In the genomic region with DNA sequence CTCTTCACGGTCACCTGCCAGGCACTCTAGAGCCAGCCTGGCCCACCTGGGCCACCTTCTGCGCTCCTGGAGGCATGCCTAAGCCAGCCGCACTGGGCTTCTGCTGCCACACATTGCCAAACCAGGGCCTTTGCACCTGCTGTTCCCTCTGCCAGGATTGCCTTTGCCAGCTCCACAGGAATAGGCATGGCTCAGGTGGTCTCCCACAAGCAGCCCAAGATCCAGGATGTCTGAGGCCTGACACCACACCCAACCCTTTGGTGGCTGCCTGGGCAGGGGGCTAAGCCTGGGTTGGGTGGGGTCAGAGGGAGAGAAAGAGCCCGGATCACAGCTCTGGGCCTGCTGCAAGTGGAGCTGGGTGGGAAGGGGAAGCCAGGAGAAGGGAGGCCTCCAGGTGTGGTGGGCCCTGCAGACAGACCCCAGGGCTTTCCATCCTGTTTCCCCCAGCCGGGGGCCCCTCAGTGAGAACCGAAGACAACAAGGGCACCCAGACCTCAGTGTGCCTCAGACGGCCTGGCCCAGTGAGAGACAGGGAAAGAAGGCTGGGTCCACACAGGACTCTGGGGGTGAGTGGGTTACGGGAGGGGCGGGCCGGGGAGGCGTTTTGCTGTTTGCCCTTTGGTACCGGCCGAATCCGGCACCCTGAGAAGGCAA, we compare ENCODE assay signal across 8 cellular contexts.
DNase-seq lines count a peak whose midpoint lies in the region; ATAC-seq lines count a peak whose summit lies in the region.

No MANE protein-coding gene starts in this region.

- H3K4me3 Mint-ChIP-seq in T-helper 1 cell treated with Interleukin-12 subunit alpha and Interleukin-12 subunit beta and Interleukin-4 antibody, amounts not matched to agents 30 μg/mL and 1 μg/mL, for 36 hours, result peak overlapping the region; percentile 74
- H3K4me3 Mint-ChIP-seq in central memory CD8-positive, alpha-beta T cell, result peak overlapping the region; percentile 81
- peak overlapping the region; percentile 59 to 81 for H3K4me3 Mint-ChIP-seq in stimulated activated naive CD8-positive, alpha-beta T cell treated with anti-CD3 and anti-CD28 coated beads, Interleukin-15, amount 100 ng/mL, for 72 hours

- H3K4me1 Mint-ChIP-seq in T-helper 1 cell treated with Interleukin-12 subunit alpha and Interleukin-12 subunit beta and Interleukin-4 antibody, amounts not matched to agents 30 μg/mL and 1 μg/mL, for 36 hours (ENCODE audit: low read depth), result peaks cover 42% of the 10 kb centered on the region
- peaks cover 73% of the 10 kb centered on the region for H3K4me1 Mint-ChIP-seq in central memory CD8-positive, alpha-beta T cell
- peaks cover 82% of the 10 kb centered on the region for H3K4me1 Mint-ChIP-seq in stimulated activated naive CD8-positive, alpha-beta T cell treated with anti-CD3 and anti-CD28 coated beads, Interleukin-15, amount 100 ng/mL, for 72 hours

- ATAC-seq in HG03342 (IDR thresholded peaks at IDR 0.05; ENCODE audit: unreplicated experiment), result peak; percentile 21
- ATAC-seq in central memory CD8-positive, alpha-beta T cell (replicated peaks; ENCODE audit: extremely low read depth, poor library complexity, severe bottlenecking), result peak; percentile 53
- ATAC-seq in stimulated activated naive CD8-positive, alpha-beta T cell treated with anti-CD3 and anti-CD28 coated beads, Interleukin-15, amount 100 ng/mL, for 72 hours, result peak; percentile 44

- peak overlapping the region; percentile 68 for H3K27ac Mint-ChIP-seq in T-helper 1 cell treated with Interleukin-12 subunit alpha and Interleukin-12 subunit beta and Interleukin-4 antibody, amounts not matched to agents 30 μg/mL and 1 μg/mL, for 36 hours
- peak overlapping the region; percentile 90 for H3K27ac Mint-ChIP-seq in central memory CD8-positive, alpha-beta T cell (ENCODE audit: low read depth)
- H3K27ac Mint-ChIP-seq in stimulated activated naive CD8-positive, alpha-beta T cell treated with anti-CD3 and anti-CD28 coated beads, Interleukin-15, amount 100 ng/mL, for 72 hours, result peak overlapping the region; percentile 80 to 93

- H3K36me3 Mint-ChIP-seq in T-helper 1 cell treated with Interleukin-12 subunit alpha and Interleukin-12 subunit beta and Interleukin-4 antibody, amounts not matched to agents 30 μg/mL and 1 μg/mL, for 36 hours (ENCODE audit: low read depth), result peaks cover 18% of the 10 kb centered on the region
- peaks cover 12% of the 10 kb centered on the region for H3K36me3 Mint-ChIP-seq in central memory CD8-positive, alpha-beta T cell (ENCODE audit: insufficient read depth)

- DNase-seq in T-helper 1 cell (no peak), NCI-H1930 (lab: John Stamatoyannopoulos, UW) (no peak), cerebellar cortex (ENCODE audit: low spot score) (no peak), HK-2 (ENCODE audit: unreplicated experiment) (no peak)
- no peak for DNase-seq in central memory CD8-positive, alpha-beta T cell (ENCODE audit: low spot score in 2 of 2)
- no peak for DNase-seq in stimulated activated naive CD8-positive, alpha-beta T cell treated with anti-CD3 and anti-CD28 coated beads, Interleukin-15, amount 100 ng/mL, for 72 hours

- H3K27me3 Mint-ChIP-seq in T-helper 1 cell treated with Interleukin-12 subunit alpha and Interleukin-12 subunit beta and Interleukin-4 antibody, amounts not matched to agents 30 μg/mL and 1 μg/mL, for 36 hours (ENCODE audit: low read depth), result no peaks in the 10 kb centered on the region
- no peaks in the 10 kb centered on the region for H3K27me3 Mint-ChIP-seq in central memory CD8-positive, alpha-beta T cell
- no peaks in the 10 kb centered on the region for H3K27me3 Mint-ChIP-seq in stimulated activated naive CD8-positive, alpha-beta T cell treated with anti-CD3 and anti-CD28 coated beads, Interleukin-15, amount 100 ng/mL, for 72 hours

- H3K9me3 Mint-ChIP-seq in T-helper 1 cell treated with Interleukin-12 subunit alpha and Interleukin-12 subunit beta and Interleukin-4 antibody, amounts not matched to agents 30 μg/mL and 1 μg/mL, for 36 hours, result no peaks in the 10 kb centered on the region
- no peaks in the 10 kb centered on the region for H3K9me3 Mint-ChIP-seq in central memory CD8-positive, alpha-beta T cell
- H3K9me3 Mint-ChIP-seq in stimulated activated naive CD8-positive, alpha-beta T cell treated with anti-CD3 and anti-CD28 coated beads, Interleukin-15, amount 100 ng/mL, for 72 hours, result no peaks in the 10 kb centered on the region
